ENCODE assay signal across 1 cellular context in the genomic region with DNA sequence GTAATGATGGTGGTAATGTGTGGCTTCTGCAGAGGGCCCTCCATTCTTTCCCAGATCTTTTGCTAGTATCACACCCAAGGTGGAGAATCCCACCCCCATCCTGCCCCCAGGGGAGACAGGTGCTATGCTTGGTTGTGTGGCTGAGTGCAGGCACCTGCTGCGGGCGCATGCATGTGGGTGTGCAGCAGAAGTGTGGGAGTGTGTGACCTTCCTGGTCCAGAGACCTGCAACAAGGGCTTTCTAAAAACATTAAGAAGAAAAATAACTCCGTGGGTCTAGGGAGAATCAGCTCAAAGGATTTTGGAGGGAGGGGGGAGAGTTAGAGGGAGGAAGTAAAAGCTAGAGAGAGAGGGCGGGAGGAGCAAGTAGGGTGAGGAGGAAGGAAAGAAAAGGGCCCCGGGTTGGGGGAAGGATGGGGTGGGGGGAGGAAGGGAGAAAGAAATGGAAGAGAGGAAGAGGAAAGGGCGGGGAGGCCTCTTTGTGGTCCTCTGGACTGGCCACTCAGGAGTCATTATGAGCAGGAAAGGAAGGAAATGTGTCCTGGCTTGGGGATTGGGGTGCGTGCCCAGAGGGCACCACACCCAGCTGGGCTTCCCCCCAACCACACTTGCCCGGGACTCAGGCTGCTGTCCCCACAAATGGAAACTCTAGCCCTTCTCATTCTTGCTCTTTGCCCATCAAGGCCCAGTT.
A peak's percentile ranks its signal among the peaks of the same experiment; 100 is the strongest.
TF ChIP-seq lines count a peak whose summit lies in the region.

No MANE protein-coding gene starts in this region.

TF ChIP-seq in K562, 482 proteins besides CTCF, POLR2A, EP300 and RAD21:
- TF ChIP-seq, protein P1, sequence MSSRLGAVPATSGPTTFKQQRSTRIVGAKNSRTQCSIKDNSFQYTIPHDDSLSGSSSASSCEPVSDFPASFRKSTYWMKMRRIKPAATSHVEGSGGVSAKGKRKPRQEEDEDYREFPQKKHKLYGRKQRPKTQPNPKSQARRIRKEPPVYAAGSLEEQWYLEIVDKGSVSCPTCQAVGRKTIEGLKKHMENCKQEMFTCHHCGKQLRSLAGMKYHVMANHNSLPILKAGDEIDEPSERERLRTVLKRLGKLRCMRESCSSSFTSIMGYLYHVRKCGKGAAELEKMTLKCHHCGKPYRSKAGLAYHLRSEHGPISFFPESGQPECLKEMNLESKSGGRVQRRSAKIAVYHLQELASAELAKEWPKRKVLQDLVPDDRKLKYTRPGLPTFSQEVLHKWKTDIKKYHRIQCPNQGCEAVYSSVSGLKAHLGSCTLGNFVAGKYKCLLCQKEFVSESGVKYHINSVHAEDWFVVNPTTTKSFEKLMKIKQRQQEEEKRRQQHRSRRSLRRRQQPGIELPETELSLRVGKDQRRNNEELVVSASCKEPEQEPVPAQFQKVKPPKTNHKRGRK (tag; IDR thresholded peaks at IDR 0.05) = 0 out of 2 replicates have a peak, but pooled peaks have one; percentile 33
- TF ChIP-seq L3MBTL2 (IDR thresholded peaks at IDR 0.05) (no peak), ATF7 (IDR thresholded peaks at IDR 0.05) (no peak), POLR2H (tag; IDR thresholded peaks at IDR 0.05; ENCODE audit: low read depth) (no peak)
- TF ChIP-seq, protein P2, sequence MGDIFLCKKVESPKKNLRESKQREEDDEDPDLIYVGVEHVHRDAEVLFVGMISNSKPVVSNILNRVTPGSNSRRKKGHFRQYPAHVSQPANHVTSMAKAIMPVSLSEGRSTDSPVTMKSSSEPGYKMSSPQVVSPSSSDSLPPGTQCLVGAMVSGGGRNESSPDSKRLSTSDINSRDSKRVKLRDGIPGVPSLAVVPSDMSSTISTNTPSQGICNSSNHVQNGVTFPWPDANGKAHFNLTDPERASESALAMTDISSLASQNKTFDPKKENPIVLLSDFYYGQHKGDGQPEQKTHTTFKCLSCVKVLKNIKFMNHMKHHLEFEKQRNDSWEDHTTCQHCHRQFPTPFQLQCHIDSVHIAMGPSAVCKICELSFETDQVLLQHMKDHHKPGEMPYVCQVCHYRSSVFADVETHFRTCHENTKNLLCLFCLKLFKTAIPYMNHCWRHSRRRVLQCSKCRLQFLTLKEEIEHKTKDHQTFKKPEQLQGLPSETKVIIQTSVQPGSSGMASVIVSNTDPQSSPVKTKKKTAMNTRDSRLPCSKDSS (IDR thresholded peaks at IDR 0.05; ENCODE audit: low read depth, partially characterized antibody) = no peak
- TF ChIP-seq, protein P3, sequence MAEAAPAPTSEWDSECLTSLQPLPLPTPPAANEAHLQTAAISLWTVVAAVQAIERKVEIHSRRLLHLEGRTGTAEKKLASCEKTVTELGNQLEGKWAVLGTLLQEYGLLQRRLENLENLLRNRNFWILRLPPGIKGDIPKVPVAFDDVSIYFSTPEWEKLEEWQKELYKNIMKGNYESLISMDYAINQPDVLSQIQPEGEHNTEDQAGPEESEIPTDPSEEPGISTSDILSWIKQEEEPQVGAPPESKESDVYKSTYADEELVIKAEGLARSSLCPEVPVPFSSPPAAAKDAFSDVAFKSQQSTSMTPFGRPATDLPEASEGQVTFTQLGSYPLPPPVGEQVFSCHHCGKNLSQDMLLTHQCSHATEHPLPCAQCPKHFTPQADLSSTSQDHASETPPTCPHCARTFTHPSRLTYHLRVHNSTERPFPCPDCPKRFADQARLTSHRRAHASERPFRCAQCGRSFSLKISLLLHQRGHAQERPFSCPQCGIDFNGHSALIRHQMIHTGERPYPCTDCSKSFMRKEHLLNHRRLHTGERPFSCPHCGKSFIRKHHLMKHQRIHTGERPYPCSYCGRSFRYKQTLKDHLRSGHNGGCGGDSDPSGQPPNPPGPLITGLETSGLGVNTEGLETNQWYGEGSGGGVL (CRISPR knock-in tag; IDR thresholded peaks at IDR 0.05) = no peak
TF ChIP-seq in K562: peak in this region for 1.
